15 cellular contexts compared by ENCODE assay signal in genomic region chr6:86706449-86706848, GRCh38.
DNase-seq lines count a peak whose midpoint lies in the region; ATAC-seq, FAIRE-seq and TF ChIP-seq lines count a peak whose summit lies in the region.
"Had no signal": no experiment of that assay in that cellular context is flagged by ENCODE, and none has a peak within 500 bp of the region (broad histone marks: within the 10 kb centered on the region; RNA-seq: fewer than 3 reads in every experiment).

No MANE protein-coding gene starts in this region.

- H3K27ac Mint-ChIP-seq in chondrocyte (ENCODE audit: unreplicated experiment), result no peak overlapping the region
- H3K27ac Mint-ChIP-seq: activated T-helper 1 cell treated with anti-CD3 and anti-CD28 coated beads, Interleukin-12 subunit alpha, Interleukin-12 subunit beta, Interleukin-2, Interleukin-4 antibody, amounts not matched to agents 30 ng/mL and 10 ng/mL and 1 ng/mL, durations not matched to agents 14 hours and 24 hours and 36 hours had no signal

- intact Hi-C loops in PC-9 (cut with micrococcal nuclease; ENCODE audit: unreplicated experiment), result no loop called here

- H4K20me1 ChIP-seq in DND-41 (ENCODE audit: insufficient read depth, low read length) (no peaks in the 10 kb centered on the region), PC-9 (ENCODE audit: insufficient read depth) (no peaks in the 10 kb centered on the region)

- H2AFZ ChIP-seq in DND-41 (ENCODE audit: low read depth, low read length) (no peak overlapping the region), PC-9 (no peak overlapping the region)

- H3K4me3 ChIP-seq in DND-41 (ENCODE audit: low read depth in 1 of 2, low read length in 2 of 2) (no peak overlapping the region), PC-9 (no peak overlapping the region)
- H3K4me3 ChIP-seq: lung had no signal

- no peak overlapping the region for H3K9ac ChIP-seq in DND-41 (ENCODE audit: low read depth, low read length)

- H3K79me2 ChIP-seq in DND-41 (ENCODE audit: insufficient read depth, low read length) (no peaks in the 10 kb centered on the region), PC-9 (ENCODE audit: low read depth) (no peaks in the 10 kb centered on the region)

- ATAC-seq in DND-41 (ENCODE audit: insufficient read depth, low read depth) (no peak), GM18909 (IDR thresholded peaks at IDR 0.05; ENCODE audit: poor library complexity, unreplicated experiment) (peak; percentile 66), GM21381 (IDR thresholded peaks at IDR 0.05; ENCODE audit: unreplicated experiment) (no peak)

- POLR2A ChIA-PET in PC-9 (lab: Charles Lee; ENCODE audit: unreplicated experiment), result no interaction called here

- no peaks in the 10 kb centered on the region for H3K9me3 ChIP-seq in DND-41 (ENCODE audit: insufficient read depth, low read length, severe bottlenecking)
- H3K9me3 ChIP-seq in PC-9 (ENCODE audit: insufficient read depth, low read depth), result no peaks in the 10 kb centered on the region

- H3K36me3 ChIP-seq in DND-41 (ENCODE audit: insufficient read depth, low read length), result no peaks in the 10 kb centered on the region
- H3K36me3 ChIP-seq in PC-9 (ENCODE audit: low read depth), result no peaks in the 10 kb centered on the region

- no peaks in the 10 kb centered on the region for H3K4me1 Mint-ChIP-seq in chondrocyte (ENCODE audit: low read depth)

- H3K9me3 Mint-ChIP-seq in chondrocyte (ENCODE audit: low read depth), result peaks cover 6% of the 10 kb centered on the region

- H3K4me3 Mint-ChIP-seq in chondrocyte (ENCODE audit: unreplicated experiment), result no peak overlapping the region
- H3K4me3 Mint-ChIP-seq: activated T-helper 1 cell treated with anti-CD3 and anti-CD28 coated beads, Interleukin-12 subunit alpha, Interleukin-12 subunit beta, Interleukin-2, Interleukin-4 antibody, amounts not matched to agents 30 ng/mL and 10 ng/mL and 1 ng/mL, durations not matched to agents 14 hours and 24 hours and 36 hours had no signal

- no peak overlapping the region for H3K4me2 ChIP-seq in DND-41 (ENCODE audit: insufficient read depth, low read length)
- H3K4me2 ChIP-seq in PC-9, result no peak overlapping the region

- DNase-seq in DND-41 (no peak), HUDEP-2 (lab: John Stamatoyannopoulos, UW; ENCODE audit: unreplicated experiment in 76 of 76) (peak in 44 of 76 experiments; percentile 3 to 67 (median 27)), chondrocyte (ENCODE audit: low spot score) (no peak), hippocampal formation (lab: John Stamatoyannopoulos, UW) (no peak), PC-9 (no peak), H54 (ENCODE audit: insufficient read length, low spot score) (no peak)
- DNase-seq: activated CD4-positive, CD25-positive, alpha-beta regulatory T cell treated with anti-CD3 and anti-CD28 coated beads, Interleukin-2, amount 50 U/mL, for 72 hours; AML-193; GDM1; MV-4-11; stimulated activated CD8-positive, alpha-beta memory T cell treated with anti-CD3 and anti-CD28 coated beads, Interleukin-4, amount 100 ng/mL, for 48 hours had no signal

- peaks cover 6% of the 10 kb centered on the region for H3K27me3 Mint-ChIP-seq in chondrocyte (ENCODE audit: low read depth)

- no peaks in the 10 kb centered on the region for H3F3A ChIP-seq in PC-9 (ENCODE audit: insufficient read depth, low read depth)

- H3K27me3 ChIP-seq in DND-41 (ENCODE audit: insufficient read depth, low read length, poor library complexity), result no peaks in the 10 kb centered on the region
- no peaks in the 10 kb centered on the region for H3K27me3 ChIP-seq in PC-9 (ENCODE audit: insufficient read depth, low read depth)

- TF ChIP-seq CTCF in DND-41 (IDR thresholded peaks at IDR 0.05; ENCODE audit: borderline replicate concordance, extremely low read depth, low read length, poor library complexity, severe bottlenecking), result peak; percentile 24
- TF ChIP-seq CTCF in chondrocyte (IDR thresholded peaks at IDR 0.05), result peak; percentile 10
- TF ChIP-seq CTCF in PC-9 (conservative IDR thresholded peaks at IDR 0.05), result no peak

- H3K27ac ChIP-seq in DND-41 (ENCODE audit: low read length) (no peak overlapping the region), PC-9 (no peak overlapping the region)

- no peak for TF ChIP-seq POLR2A in H54 (IDR thresholded peaks at IDR 0.05; ENCODE audit: low read depth, low read length)

- no peaks in the 10 kb centered on the region for H3K36me3 Mint-ChIP-seq in chondrocyte (ENCODE audit: low read depth)

- H3K4me1 ChIP-seq in DND-41 (ENCODE audit: insufficient read depth, low read length) (no peaks in the 10 kb centered on the region), PC-9 (replicated peaks; ENCODE audit: insufficient read depth) (no peaks in the 10 kb centered on the region)

- no TSS peak for BruUV-seq in PC-9 (replicated peaks; lab: Mats Ljungman, UMichigan)

- FAIRE-seq in H54 (lab: Jason Lieb, UNC), result no peak

- H3K9me2 ChIP-seq in PC-9 (ENCODE audit: insufficient read depth), result no peaks in the 10 kb centered on the region

- CTCF ChIA-PET in PC-9 (lab: Charles Lee), result no interaction called here

Comparison
In these comparisons a context has a peak if more than half of its experiments do, and no peak if none do; other contexts are left out.
1. DNase-seq: peak in HUDEP-2 (44 of 76); none in DND-41 (single experiment), chondrocyte (single experiment), hippocampal formation (0 of 2), PC-9 (0 of 2) and H54 (single experiment).